ENCODE assay signal across 27 cellular contexts in the genomic region with DNA sequence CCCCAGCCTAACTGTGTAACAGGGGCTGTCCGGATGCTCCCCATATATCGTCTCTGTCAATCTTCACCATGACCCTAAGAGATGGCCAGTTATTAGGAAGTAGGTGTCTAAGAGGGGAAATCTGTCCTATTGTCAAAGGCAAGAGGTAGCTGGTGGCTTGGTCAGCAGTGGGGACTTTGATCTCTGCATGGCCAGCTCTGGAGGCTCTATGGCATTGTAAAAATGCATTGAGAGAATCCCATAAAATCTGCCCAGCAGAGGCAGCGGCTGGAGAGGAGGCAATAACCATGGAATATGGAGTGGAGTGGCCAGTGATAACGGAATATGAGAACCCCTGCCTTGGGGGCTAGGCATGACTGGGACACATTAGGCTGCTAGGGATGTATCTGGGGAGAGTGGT.
"Had no signal": no experiment of that assay in that cellular context is flagged by ENCODE, and none has a peak within 500 bp of the region (broad histone marks: within the 10 kb centered on the region; RNA-seq: fewer than 3 reads in every experiment).

No MANE protein-coding gene starts in this region.

- H3K79me2 ChIP-seq: parathyroid adenoma had no signal

- H3K27ac Mint-ChIP-seq: natural killer cell; nephron; neural progenitor cell; progenitor cell of endocrine pancreas; stimulated activated effector memory CD8-positive, alpha-beta T cell treated with anti-CD3 and anti-CD28 coated beads, Interleukin-12 subunit alpha, Interleukin-12 subunit beta, amount 100 ng/mL, for 72 hours; stimulated activated naive B cell treated with anti-CD40 and anti-IgM and Interleukin-4, amounts not matched to agents 10 μg/mL and 1 μg/mL and 100 μg/mL, for 72 hours; stimulated activated naive CD8-positive, alpha-beta T cell treated with anti-CD3 and anti-CD28 coated beads, Interleukin-15, Interleukin-2, amounts not matched to agents 100 ng/mL and 50 ng/mL, for 24 hours; type B pancreatic cell had no signal

- H2AFZ ChIP-seq: neural progenitor cell, parathyroid adenoma had no signal

- H3K36me3 Mint-ChIP-seq: natural killer cell; neural progenitor cell; stimulated activated effector memory CD8-positive, alpha-beta T cell treated with anti-CD3 and anti-CD28 coated beads, Interleukin-12 subunit alpha, Interleukin-12 subunit beta, amount 100 ng/mL, for 72 hours; stimulated activated naive B cell treated with anti-CD40 and anti-IgM and Interleukin-4, amounts not matched to agents 10 μg/mL and 1 μg/mL and 100 μg/mL, for 72 hours; type B pancreatic cell had no signal

- H3K9ac ChIP-seq: neural progenitor cell, parathyroid adenoma had no signal

- H3K27ac ChIP-seq: neural progenitor cell, ovary, parathyroid adenoma, psoas muscle, right lobe of liver, sigmoid colon, stomach, thoracic aorta, thyroid gland, tibial nerve, upper lobe of right lung, uterus had no signal

- H3K9me3 Mint-ChIP-seq: natural killer cell; nephron; neural progenitor cell; stimulated activated effector memory CD8-positive, alpha-beta T cell treated with anti-CD3 and anti-CD28 coated beads, Interleukin-12 subunit alpha, Interleukin-12 subunit beta, amount 100 ng/mL, for 72 hours; stimulated activated naive B cell treated with anti-CD40 and anti-IgM and Interleukin-4, amounts not matched to agents 10 μg/mL and 1 μg/mL and 100 μg/mL, for 72 hours; stimulated activated naive CD8-positive, alpha-beta T cell treated with anti-CD3 and anti-CD28 coated beads, Interleukin-15, Interleukin-2, amounts not matched to agents 100 ng/mL and 50 ng/mL, for 24 hours; type B pancreatic cell had no signal

- H3K27me3 Mint-ChIP-seq: stimulated activated naive CD8-positive, alpha-beta T cell treated with anti-CD3 and anti-CD28 coated beads, Interleukin-15, Interleukin-2, amounts not matched to agents 100 ng/mL and 50 ng/mL, for 24 hours had no signal

- H3K4me2 ChIP-seq: neural progenitor cell had no signal

- H3K27me3 ChIP-seq: neural progenitor cell, ovary, right lobe of liver, thyroid gland, tibial nerve, upper lobe of right lung, uterus had no signal

- H3K4me1 ChIP-seq: parathyroid adenoma, psoas muscle, right lobe of liver, sigmoid colon, stomach, thyroid gland, tibial nerve, upper lobe of right lung, uterus had no signal

- H3K4me3 Mint-ChIP-seq: natural killer cell; nephron; neural progenitor cell; stimulated activated effector memory CD8-positive, alpha-beta T cell treated with anti-CD3 and anti-CD28 coated beads, Interleukin-12 subunit alpha, Interleukin-12 subunit beta, amount 100 ng/mL, for 72 hours; stimulated activated naive B cell treated with anti-CD40 and anti-IgM and Interleukin-4, amounts not matched to agents 10 μg/mL and 1 μg/mL and 100 μg/mL, for 72 hours; stimulated activated naive CD8-positive, alpha-beta T cell treated with anti-CD3 and anti-CD28 coated beads, Interleukin-15, Interleukin-2, amounts not matched to agents 100 ng/mL and 50 ng/mL, for 24 hours; type B pancreatic cell had no signal

- H3K4me3 ChIP-seq: neural progenitor cell, ovary, psoas muscle, right lobe of liver, sigmoid colon, stomach, thoracic aorta, thyroid gland, tibial nerve, upper lobe of right lung, uterus had no signal

- H3K36me3 ChIP-seq: neural progenitor cell, ovary, right lobe of liver, sigmoid colon, stomach, thoracic aorta, thyroid gland, tibial nerve, upper lobe of right lung, uterus had no signal

- H3K9me3 ChIP-seq: ovary, psoas muscle, right lobe of liver, sigmoid colon, stomach, thoracic aorta, thyroid gland, tibial nerve, upper lobe of right lung, uterus had no signal

- ATAC-seq: natural killer cell; psoas muscle; right cardiac atrium; right lobe of liver; stimulated activated effector memory CD8-positive, alpha-beta T cell treated with anti-CD3 and anti-CD28 coated beads, Interleukin-12 subunit alpha, Interleukin-12 subunit beta, amount 100 ng/mL, for 72 hours; stimulated activated naive B cell treated with anti-CD40 and anti-IgM and Interleukin-4, amounts not matched to agents 10 μg/mL and 1 μg/mL and 100 μg/mL, for 72 hours; upper lobe of right lung had no signal

- DNase-seq: natural killer cell; occipital lobe; ovary; psoas muscle; right cardiac atrium; right lobe of liver; sigmoid colon; small intestine; stimulated activated CD4-positive, alpha-beta T cell treated with anti-CD3 and anti-CD28 coated beads, Interleukin-15, amount 100 ng/mL, for 24 hours; stimulated activated CD4-positive, alpha-beta T cell treated with anti-CD3 and anti-CD28 coated beads, Interleukin-2, amount 100 ng/mL, for 24 hours; stimulated activated CD4-positive, alpha-beta T cell treated with anti-CD3 and anti-CD28 coated beads, Interleukin-2, amount 100 ng/mL, for 48 hours; stimulated activated CD4-positive, alpha-beta T cell treated with anti-CD3 and anti-CD28 coated beads, Interleukin-4, amount 100 ng/mL, for 24 hours; stimulated activated naive B cell treated with anti-CD40 and anti-IgM and Interleukin-4, amounts not matched to agents 10 μg/mL and 1 μg/mL and 100 μg/mL, for 72 hours; stimulated activated naive CD4-positive, alpha-beta T cell treated with Interleukin-2 at 50 U/mL for 16 hours; stomach; thyroid gland; upper lobe of right lung; uterus had no signal

- H3K4me1 Mint-ChIP-seq: natural killer cell; nephron; stimulated activated effector memory CD8-positive, alpha-beta T cell treated with anti-CD3 and anti-CD28 coated beads, Interleukin-12 subunit alpha, Interleukin-12 subunit beta, amount 100 ng/mL, for 72 hours had no signal
